In the genomic region with DNA sequence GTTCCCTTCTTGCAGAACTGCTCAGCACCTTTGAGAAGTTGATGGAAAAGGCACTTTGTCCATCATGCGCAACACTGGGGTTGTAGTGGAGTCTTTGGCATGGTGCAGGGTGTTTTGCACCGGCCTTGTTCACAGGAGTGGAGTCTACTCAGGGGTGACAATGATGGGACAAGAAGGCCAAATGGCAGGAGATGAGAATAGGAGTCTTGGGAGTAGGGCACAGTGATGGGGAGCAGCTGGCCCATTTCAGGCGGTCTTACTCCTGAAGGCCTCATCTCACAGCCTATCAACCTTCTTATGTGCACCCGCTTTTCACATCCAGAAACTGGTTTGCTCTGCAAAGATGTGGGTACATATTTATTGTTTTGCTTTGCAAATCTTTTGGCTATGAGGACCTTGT, we compare ENCODE assay signal across 28 cellular contexts. TPM values are rescaled to one million over a fixed set of nuclear protein-coding genes. Genes with fewer than 3 reads are reported as not detected.
A peak's percentile ranks its signal among the peaks of the same experiment; 100 is the strongest.
DNase-seq lines count a peak whose midpoint lies in the region; TF ChIP-seq lines count a peak whose summit lies in the region.
"Had no signal": no experiment of that assay in that cellular context is flagged by ENCODE, and none has a peak within 500 bp of the region (broad histone marks: within the 10 kb centered on the region; RNA-seq: fewer than 3 reads in every experiment).

No MANE protein-coding gene starts in this region.

- no peak overlapping the region for H3K14ac ChIP-seq in neuronal stem cell (ENCODE audit: low read length)

- H2BK120ac ChIP-seq in neuronal stem cell (ENCODE audit: low read depth, low read length): no peak overlapping the region

- no peak for TF ChIP-seq POLR2A in spleen (IDR thresholded peaks at IDR 0.05)

- TF ChIP-seq CTCF in chondrocyte (IDR thresholded peaks at IDR 0.05) (no peak), glutamatergic neuron (IDR thresholded peaks at IDR 0.05; ENCODE audit: partially characterized antibody, unreplicated experiment) (no peak), spleen (IDR thresholded peaks at IDR 0.05 in 8 of 11, conservative IDR thresholded peaks at IDR 0.05 in 3 of 11) (no peak)

- no peak overlapping the region for H4K91ac ChIP-seq in neuronal stem cell (ENCODE audit: low read depth, low read length, poor library complexity)

- H3K9ac ChIP-seq in BLaER1 treated with 17β-estradiol and CSF1 and Interleukin-3, amounts not matched to agents 10 nM and 100 nM: no peak overlapping the region
- H3K9ac ChIP-seq in neuronal stem cell (ENCODE audit: low read depth, low read length, poor library complexity): no peak overlapping the region

- no peak overlapping the region for H4K8ac ChIP-seq in neuronal stem cell (ENCODE audit: low read depth, low read length)

- peaks cover 0 to 55% (median 36%) of the 10 kb centered on the region in 10 experiments; a peak in 17 of 20 replicates for H3K4me1 ChIP-seq in BLaER1 treated with 17β-estradiol and CSF1 and Interleukin-3, amounts not matched to agents 10 nM and 100 nM
- no peaks in the 10 kb centered on the region for H3K4me1 ChIP-seq in spleen
- H3K4me1 ChIP-seq in neuronal stem cell (ENCODE audit: control insufficient read depth in 2 of 2, insufficient read depth in 1 of 2, low read depth in 1 of 2, low read length in 2 of 2): peaks cover 7 to 8% of the 10 kb centered on the region in 2 donors

- no peak overlapping the region for H2AK5ac ChIP-seq in neuronal stem cell (ENCODE audit: low read depth, low read length)

- H3K9me3 ChIP-seq in BLaER1 treated with 17β-estradiol and CSF1 and Interleukin-3, amounts not matched to agents 10 nM and 100 nM (replicated peaks in 1 of 11): peaks cover 16 to 31% (median 22%) of the 10 kb centered on the region in 11 experiments
- H3K9me3 ChIP-seq in spleen (peaks cover 0 to 15% (median 4%) of the 10 kb centered on the region in 8 donors), neuronal stem cell (replicated peaks in 1 of 2; ENCODE audit: control insufficient read depth in 2 of 2, insufficient read depth in 1 of 2, low read depth in 1 of 2, low read length in 2 of 2) (no peaks in the 10 kb centered on the region)
- H3K9me3 ChIP-seq: BE2C had no signal

- H3K18ac ChIP-seq in neuronal stem cell (ENCODE audit: low read length): no peak overlapping the region

- H3K4me3 Mint-ChIP-seq in chondrocyte (ENCODE audit: unreplicated experiment) (no peak overlapping the region), glutamatergic neuron (ENCODE audit: unreplicated experiment) (peak overlapping the region; percentile 6)
- H3K4me3 Mint-ChIP-seq: CD14-positive monocyte; CD4-positive, alpha-beta memory T cell; CD4-positive, CD25-positive, alpha-beta regulatory T cell; CD8-positive, alpha-beta memory T cell had no signal

- no peak overlapping the region for H3K4ac ChIP-seq in neuronal stem cell (ENCODE audit: low read length)

- no peaks in the 10 kb centered on the region for H3K4me1 Mint-ChIP-seq in chondrocyte (ENCODE audit: low read depth)
- H3K4me1 Mint-ChIP-seq in glutamatergic neuron (ENCODE audit: low read depth, unreplicated experiment): peaks cover 26% of the 10 kb centered on the region
- H3K4me1 Mint-ChIP-seq: CD14-positive monocyte; CD4-positive, alpha-beta memory T cell; CD4-positive, CD25-positive, alpha-beta regulatory T cell; CD8-positive, alpha-beta memory T cell had no signal

- intact Hi-C loops in posterior vena cava (cut with DNase I): no loop called here
- intact Hi-C loops in spleen (cut with DNase I; ENCODE audit: low total_unique reads): no loop called here

- H2BK12ac ChIP-seq in neuronal stem cell (ENCODE audit: low read length): no peak overlapping the region

- no peak overlapping the region for H3K27ac ChIP-seq in BLaER1 treated with 17β-estradiol and CSF1 and Interleukin-3, amounts not matched to agents 10 nM and 100 nM
- H3K27ac ChIP-seq in spleen: no peak overlapping the region
- H3K27ac ChIP-seq in neuronal stem cell (replicated peaks; ENCODE audit: low read length): no peak overlapping the region

- H3K9me3 Mint-ChIP-seq in chondrocyte (ENCODE audit: low read depth): no peaks in the 10 kb centered on the region
- peaks cover 7% of the 10 kb centered on the region for H3K9me3 Mint-ChIP-seq in glutamatergic neuron (ENCODE audit: unreplicated experiment)

- no peaks in the 10 kb centered on the region for H3K27me3 ChIP-seq in BLaER1 treated with 17β-estradiol and CSF1 and Interleukin-3, amounts not matched to agents 10 nM and 100 nM
- H3K27me3 ChIP-seq in spleen (replicated peaks in 1 of 7) (peaks cover 0 to 47% (median 0%) of the 10 kb centered on the region in 7 donors), neuronal stem cell (ENCODE audit: control insufficient read depth in 3 of 3, insufficient read depth in 3 of 3, low read depth in 1 of 3, low read length in 3 of 3) (peaks cover 0 to 21% (median 0%) of the 10 kb centered on the region in 3 experiments)
- H3K27me3 ChIP-seq: BE2C had no signal

- H3K4me3 ChIP-seq in BLaER1 treated with 17β-estradiol and CSF1 and Interleukin-3, amounts not matched to agents 10 nM and 100 nM: no peak overlapping the region
- H3K4me3 ChIP-seq in spleen (no peak overlapping the region), neuronal stem cell (ENCODE audit: low read length in 2 of 2) (no peak overlapping the region)

- no peaks in the 10 kb centered on the region for H3K36me3 Mint-ChIP-seq in chondrocyte (ENCODE audit: low read depth)
- H3K36me3 Mint-ChIP-seq in glutamatergic neuron (ENCODE audit: unreplicated experiment): no peaks in the 10 kb centered on the region
- H3K36me3 Mint-ChIP-seq: CD14-positive monocyte; CD4-positive, alpha-beta memory T cell; CD4-positive, CD25-positive, alpha-beta regulatory T cell had no signal

- H3K79me1 ChIP-seq in neuronal stem cell (ENCODE audit: low read depth, low read length): no peaks in the 10 kb centered on the region

- no peaks in the 10 kb centered on the region for H4K20me1 ChIP-seq in BLaER1 treated with 17β-estradiol and CSF1 and Interleukin-3, amounts not matched to agents 10 nM and 100 nM

- H3K27me3 Mint-ChIP-seq in chondrocyte (ENCODE audit: low read depth): peaks cover 67% of the 10 kb centered on the region
- H3K27me3 Mint-ChIP-seq in glutamatergic neuron (ENCODE audit: unreplicated experiment): peaks cover 8% of the 10 kb centered on the region

- peak overlapping the region in 9 of 11 experiments; percentile 44 to 94 (median 84); a peak in 18 of 22 replicates for H3K4me2 ChIP-seq in BLaER1 treated with 17β-estradiol and CSF1 and Interleukin-3, amounts not matched to agents 10 nM and 100 nM
- no peak overlapping the region for H3K4me2 ChIP-seq in neuronal stem cell (ENCODE audit: insufficient read depth, low read length, poor library complexity, severe bottlenecking)

- WGBS in spleen, 5 donors: 70 to 84% (median 74%) methylated on average over 4 of the region's 4 CpGs
- WGBS in neuronal stem cell (ENCODE audit: extremely low coverage in 2 of 2, insufficient read length in 2 of 2, insufficient replicate concordance in 1 of 2), 2 donors: no CpG with 5 or more reads among the region's 4 CpGs

- no peak overlapping the region for H3K23ac ChIP-seq in neuronal stem cell (ENCODE audit: low read depth, low read length, poor library complexity)

- H2AFZ ChIP-seq in neuronal stem cell (ENCODE audit: low read length): no peak overlapping the region

- no peak overlapping the region for H2BK5ac ChIP-seq in neuronal stem cell (ENCODE audit: low read length)

- DNase-seq in chondrocyte (ENCODE audit: low spot score) (peak; percentile 18), glutamatergic neuron (no peak), posterior vena cava (ENCODE audit: low spot score) (peak; percentile 35), spleen (no peak), GF-D8 (lab: John Stamatoyannopoulos, UW) (no peak), NCI-H2029 (lab: John Stamatoyannopoulos, UW) (no peak), neuronal stem cell (ENCODE audit: low spot score) (no peak)
- DNase-seq: 8988T; ACHN; BE2C; C1 segment of cervical spinal cord; CD4-positive, alpha-beta memory T cell; CD4-positive, CD25-positive, alpha-beta regulatory T cell; CD8-positive, alpha-beta memory T cell; COR-L47; DMS 273 treated with DMSO at 0.1 percent for 48 hours; DMS153; DMS53; DMS79; DND-41; EL; GDM1 had no signal

- H3K27ac Mint-ChIP-seq in chondrocyte (ENCODE audit: unreplicated experiment) (no peak overlapping the region), glutamatergic neuron (ENCODE audit: unreplicated experiment) (no peak overlapping the region)
- H3K27ac Mint-ChIP-seq: CD14-positive monocyte; CD4-positive, alpha-beta memory T cell; CD4-positive, CD25-positive, alpha-beta regulatory T cell; CD8-positive, alpha-beta memory T cell had no signal

- no peak overlapping the region for H2BK15ac ChIP-seq in neuronal stem cell (ENCODE audit: low read length)

- no peaks in the 10 kb centered on the region; a peak in 1 of 22 replicates for H3K36me3 ChIP-seq in BLaER1 treated with 17β-estradiol and CSF1 and Interleukin-3, amounts not matched to agents 10 nM and 100 nM
- H3K36me3 ChIP-seq in spleen: no peaks in the 10 kb centered on the region
- H3K36me3 ChIP-seq in neuronal stem cell (replicated peaks in 1 of 2; ENCODE audit: control insufficient read depth in 2 of 2, insufficient read depth in 2 of 2, low read length in 2 of 2): no peaks in the 10 kb centered on the region
- H3K36me3 ChIP-seq: BE2C had no signal

RNA-seq across cellular contexts. Expression of a gene that starts 13.4 kb away (rescaled TPM):
- total RNA-seq in chondrocyte (not detected in 3 replicates), glutamatergic neuron (ENCODE audit: unreplicated experiment) (not detected), posterior vena cava (not detected), spleen (not detected)
- not detected for polyA plus RNA-seq in spleen
- not detected for polyA plus RNA-seq in neuronal stem cell (2013, experiment 1 of 2)
- not detected for polyA plus RNA-seq in neuronal stem cell (2013, experiment 2 of 2)
- total RNA-seq: A673; CD4-positive, alpha-beta memory T cell; CD4-positive, CD25-positive, alpha-beta regulatory T cell; CD8-positive, alpha-beta memory T cell; Daoy; G401 had no signal
- polyA plus RNA-seq: AG04450; CD14-positive monocyte; CD4-positive, alpha-beta memory T cell; CD4-positive, CD25-positive, alpha-beta regulatory T cell; CD8-positive, alpha-beta memory T cell had no signal

RNA-seq across cellular contexts. Expression of a gene that starts 41.5 kb away (rescaled TPM):
- 3.5 to 5.7 TPM (median 5.6 TPM) in 3 replicates for total RNA-seq in chondrocyte
- total RNA-seq in glutamatergic neuron (ENCODE audit: unreplicated experiment): 0.93 TPM
- total RNA-seq in posterior vena cava: 10 to 100 TPM; 48.7 to 93.6 TPM
- total RNA-seq in spleen: 1 to 10 TPM; 1.6 to 6.6 (median 2.3) TPM
- 1 to 10 TPM; 1.8 to 2.2 (median 2.1) TPM for polyA plus RNA-seq in spleen
- polyA plus RNA-seq in neuronal stem cell (2013, experiment 1 of 2): 0.13 TPM
- polyA plus RNA-seq in neuronal stem cell (2013, experiment 2 of 2): 0.14 TPM
- total RNA-seq: A673; CD4-positive, alpha-beta memory T cell; CD4-positive, CD25-positive, alpha-beta regulatory T cell; CD8-positive, alpha-beta memory T cell; Daoy; G401 had no signal
- polyA plus RNA-seq: CD14-positive monocyte; CD4-positive, alpha-beta memory T cell; CD4-positive, CD25-positive, alpha-beta regulatory T cell; CD8-positive, alpha-beta memory T cell had no signal

Comparison
In these comparisons a context has a peak if more than half of its experiments do, and no peak if none do; other contexts are left out.
1. DNase-seq: peak in chondrocyte (single experiment) and posterior vena cava (single experiment); none in glutamatergic neuron (single experiment), spleen (single experiment), GF-D8 (single experiment), NCI-H2029 (single experiment) and neuronal stem cell (single experiment).